8 cellular contexts compared by ENCODE assay signal in the genomic region with DNA sequence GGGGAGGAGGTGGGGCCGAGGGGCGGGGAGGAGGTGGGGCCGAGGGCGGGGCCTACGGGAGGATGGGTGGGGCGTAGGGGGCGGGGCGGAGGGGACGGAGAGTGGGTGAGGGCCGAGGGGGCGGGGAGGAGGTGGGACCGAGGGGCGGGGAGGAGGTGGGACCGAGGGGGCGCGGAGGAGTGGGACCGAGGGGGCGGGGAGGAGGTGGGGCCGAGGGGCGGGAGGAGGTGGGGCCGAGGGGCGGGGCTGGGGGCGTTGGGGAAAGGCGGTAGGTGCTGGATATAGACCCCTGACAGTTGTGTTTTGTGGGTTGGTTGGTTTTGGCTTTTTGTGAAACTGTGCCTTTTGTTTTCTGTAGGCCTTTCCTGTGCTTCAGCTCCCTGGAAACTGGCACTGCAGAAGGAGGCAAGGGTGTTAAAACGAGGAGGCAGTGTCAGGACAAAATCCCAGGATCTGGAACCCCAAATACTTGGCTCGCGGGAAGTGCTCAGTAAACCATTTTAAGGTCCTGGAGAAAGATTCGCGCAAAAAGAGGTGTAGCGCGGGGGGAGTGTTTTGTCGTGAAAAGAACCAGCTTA. TPM values are rescaled to one million over a fixed set of nuclear protein-coding genes. Genes with fewer than 3 reads are reported as not detected.
DNase-seq lines count a peak whose midpoint lies in the region; ATAC-seq and TF ChIP-seq lines count a peak whose summit lies in the region.

No MANE protein-coding gene starts in this region.

- DNase-seq in GM20000 (ENCODE audit: low spot score) (peak; percentile 88), NCI-H460 (ENCODE audit: extremely low read depth, low read depth) (peak; percentile 56), activated T-cell treated with anti-CD3 and anti-CD28 coated beads for 48 hours (ENCODE audit: low read depth) (peak; percentile 33), fibroblast of pulmonary artery (ENCODE audit: low read depth) (peak; percentile 73), neural crest cell (ENCODE audit: low read depth, low spot score) (peak; percentile 54), DMS153 treated with DMSO at 0.1 percent for 48 hours (lab: John Stamatoyannopoulos, UW; ENCODE audit: unreplicated experiment) (no peak), DMS153 (lab: John Stamatoyannopoulos, UW) (no peak)
- DNase-seq in stimulated activated naive CD8-positive, alpha-beta T cell treated with anti-CD3 and anti-CD28 coated beads, Interleukin-15, amount 100 ng/mL, for 72 hours: peak in 1 of 2 donors; percentile 9

- H3K4me3 ChIP-seq in fibroblast of pulmonary artery (replicated peaks; ENCODE audit: low read depth, low read length): peak overlapping the region; percentile 48

- peaks cover 19% of the 10 kb centered on the region for H3K4me1 Mint-ChIP-seq in neural crest cell
- peaks cover 29% of the 10 kb centered on the region for H3K4me1 Mint-ChIP-seq in stimulated activated naive CD8-positive, alpha-beta T cell treated with anti-CD3 and anti-CD28 coated beads, Interleukin-15, amount 100 ng/mL, for 72 hours

- H3K27me3 Mint-ChIP-seq in neural crest cell (ENCODE audit: low read depth): no peaks in the 10 kb centered on the region
- no peaks in the 10 kb centered on the region for H3K27me3 Mint-ChIP-seq in stimulated activated naive CD8-positive, alpha-beta T cell treated with anti-CD3 and anti-CD28 coated beads, Interleukin-15, amount 100 ng/mL, for 72 hours

- H3K36me3 Mint-ChIP-seq in neural crest cell (ENCODE audit: low read depth): no peaks in the 10 kb centered on the region

- peak; percentile 34 for ATAC-seq in stimulated activated naive CD8-positive, alpha-beta T cell treated with anti-CD3 and anti-CD28 coated beads, Interleukin-15, amount 100 ng/mL, for 72 hours

- no peak for TF ChIP-seq CTCF in GM20000 (IDR thresholded peaks at IDR 0.05; ENCODE audit: extremely low read depth, missing control alignments)
- no peak for TF ChIP-seq CTCF in fibroblast of pulmonary artery (IDR thresholded peaks at IDR 0.05; ENCODE audit: low read length, missing control alignments)
- no peak for TF ChIP-seq CTCF in neural crest cell (conservative IDR thresholded peaks at IDR 0.05)

- peaks cover 2% of the 10 kb centered on the region for H3K9me3 Mint-ChIP-seq in neural crest cell
- H3K9me3 Mint-ChIP-seq in stimulated activated naive CD8-positive, alpha-beta T cell treated with anti-CD3 and anti-CD28 coated beads, Interleukin-15, amount 100 ng/mL, for 72 hours: no peaks in the 10 kb centered on the region

- peak overlapping the region; percentile 38 for H3K4me3 Mint-ChIP-seq in neural crest cell
- peak overlapping the region; percentile 81 to 88 for H3K4me3 Mint-ChIP-seq in stimulated activated naive CD8-positive, alpha-beta T cell treated with anti-CD3 and anti-CD28 coated beads, Interleukin-15, amount 100 ng/mL, for 72 hours

- H3K27ac Mint-ChIP-seq in neural crest cell (ENCODE audit: unreplicated experiment): peak overlapping the region; percentile 62
- H3K27ac Mint-ChIP-seq in stimulated activated naive CD8-positive, alpha-beta T cell treated with anti-CD3 and anti-CD28 coated beads, Interleukin-15, amount 100 ng/mL, for 72 hours: peak overlapping the region; percentile 23 to 91

RNA-seq across cellular contexts. Expression of gene MMGT1, which starts 0.6 kb away (rescaled TPM):
- 39.1 and 39.2 TPM in 2 replicates for total RNA-seq in NCI-H460 (2014; rRNA removed; shearing (Covaris generic))
- 17.3 and 19.8 TPM in 2 replicates for polyA plus RNA-seq in NCI-H460 (2014; cell fraction: nucleus; rRNA removed)
- 19.3 and 21.0 TPM in 2 replicates for total RNA-seq in neural crest cell

RNA-seq across cellular contexts. Expression of gene SLC9A6, which starts 10.9 kb away (rescaled TPM):
- 15.4 and 18.0 TPM in 2 replicates for total RNA-seq in NCI-H460 (2014; rRNA removed; shearing (Covaris generic))
- polyA plus RNA-seq in NCI-H460 (2014; cell fraction: nucleus; rRNA removed): 16.3 and 19.8 TPM in 2 replicates
- 18.5 and 19.0 TPM in 2 replicates for total RNA-seq in neural crest cell

Comparison
In these comparisons a context has a peak if more than half of its experiments do, and no peak if none do; other contexts are left out.
1. DNase-seq: peak in GM20000 (single experiment), NCI-H460 (single experiment), activated T-cell treated with anti-CD3 and anti-CD28 coated beads for 48 hours (single experiment), fibroblast of pulmonary artery (single experiment) and neural crest cell (single experiment); none in DMS153 treated with DMSO at 0.1 percent for 48 hours (single experiment) and DMS153 (single experiment).